In genomic region chr16:17578921-17579876, GRCh38 we compare ENCODE assay signal across 8 cellular contexts.
DNase-seq lines count a peak whose midpoint lies in the region; ATAC-seq and TF ChIP-seq lines count a peak whose summit lies in the region.

No MANE protein-coding gene starts in this region.

- H3K9me3 ChIP-seq in gastroesophageal sphincter (no peaks in the 10 kb centered on the region), ovary (no peaks in the 10 kb centered on the region), uterus (no peaks in the 10 kb centered on the region)

- no peak for TF ChIP-seq EP300 in gastroesophageal sphincter (IDR thresholded peaks at IDR 0.05)
- no peak for TF ChIP-seq EP300 in ovary (IDR thresholded peaks at IDR 0.05)

- intact Hi-C loops in ovary (cut with DNase I) (loop anchor here in 1 of 4 donors (10.0 kb wide), 1 partner anchor 714 kb away; no protein-coding TSS in a partner anchor), uterus (cut with DNase I; ENCODE audit: low total_unique reads) (no loop called here), posterior vena cava (cut with DNase I) (loop anchor here (2.0 to 10.0 kb wide), 3 partner anchors 40 to 717 kb away; partner anchors contain the start of gene XYLT1 (in 1 of the 2))

- H3K4me3 ChIP-seq in gastroesophageal sphincter (no peak overlapping the region), ovary (no peak overlapping the region), uterus (no peak overlapping the region)

- DNase-seq in COLO668 (lab: John Stamatoyannopoulos, UW; ENCODE audit: unreplicated experiment) (peak; percentile 16), HPDE6-E6E7 (ENCODE audit: extremely low spot score) (peak; percentile 32), RPMI7951 (ENCODE audit: low read depth) (peak; percentile 73), ovary (peak; percentile 35 to 63 (median 41)), uterus (peak; percentile 20 to 48), posterior vena cava (ENCODE audit: low spot score) (no peak)
- DNase-seq in activated effector memory CD4-positive, alpha-beta T cell treated with Interleukin-2 at 50 U/mL for 16 hours, result peak; percentile 26

- TF ChIP-seq CTCF in gastroesophageal sphincter (IDR thresholded peaks at IDR 0.05), result peak; percentile 72 to 87 (median 76)
- TF ChIP-seq CTCF in ovary (IDR thresholded peaks at IDR 0.05), result peak; percentile 23 to 59 (median 45)
- TF ChIP-seq CTCF in uterus (IDR thresholded peaks at IDR 0.05), result peak; percentile 63 to 73 (median 68)

- no peaks in the 10 kb centered on the region for H3K27me3 ChIP-seq in gastroesophageal sphincter
- no peaks in the 10 kb centered on the region for H3K27me3 ChIP-seq in ovary
- H3K27me3 ChIP-seq in uterus, result no peaks in the 10 kb centered on the region

- TF ChIP-seq POLR2A in gastroesophageal sphincter (IDR thresholded peaks at IDR 0.05), result no peak
- no peak for TF ChIP-seq POLR2A in ovary (IDR thresholded peaks at IDR 0.05)
- TF ChIP-seq POLR2A in uterus (IDR thresholded peaks at IDR 0.05), result no peak

- H3K36me3 ChIP-seq in gastroesophageal sphincter (no peaks in the 10 kb centered on the region), ovary (no peaks in the 10 kb centered on the region), uterus (no peaks in the 10 kb centered on the region)

- H3K4me1 ChIP-seq in gastroesophageal sphincter (no peaks in the 10 kb centered on the region), ovary (ENCODE audit: insufficient read depth) (no peaks in the 10 kb centered on the region), uterus (no peaks in the 10 kb centered on the region)

- 28 to 36% methylated on average over 6 of the region's 10 CpGs for WGBS in gastroesophageal sphincter (ENCODE audit: low coverage in 1 of 2), 2 donors
- 14 to 22% (median 17%) methylated on average over 10 of the region's 10 CpGs for WGBS in ovary, 3 donors

- peak; percentile 81 for ATAC-seq in gastroesophageal sphincter

- H3K27ac ChIP-seq in gastroesophageal sphincter, result no peak overlapping the region
- no peak overlapping the region for H3K27ac ChIP-seq in ovary
- H3K27ac ChIP-seq in uterus, result no peak overlapping the region
